ENCODE assay signal across 8 cellular contexts in genomic region chr3:177928156-177928555, GRCh38.
DNase-seq lines count a peak whose midpoint lies in the region; ATAC-seq and TF ChIP-seq lines count a peak whose summit lies in the region.

No MANE protein-coding gene starts in this region.

- TF ChIP-seq EP300 in transverse colon (IDR thresholded peaks at IDR 0.05; ENCODE audit: low read depth) = no peak

- no peaks in the 10 kb centered on the region for H3K27me3 ChIP-seq in BLaER1
- no peaks in the 10 kb centered on the region for H3K27me3 ChIP-seq in MG63
- no peaks in the 10 kb centered on the region for H3K27me3 ChIP-seq in transverse colon

- H3K4me3 ChIP-seq in BLaER1 = peak overlapping the region; percentile 16
- H3K4me3 ChIP-seq in MG63 = no peak overlapping the region
- H3K4me3 ChIP-seq in transverse colon = no peak overlapping the region

- no peak for TF ChIP-seq CTCF in transverse colon (IDR thresholded peaks at IDR 0.05)

- peak overlapping the region; percentile 80 for H3K4me2 ChIP-seq in BLaER1

- peaks cover 14% of the 10 kb centered on the region; the same call in 1 of the 2 replicates for H3K36me3 ChIP-seq in BLaER1
- no peaks in the 10 kb centered on the region for H3K36me3 ChIP-seq in MG63
- H3K36me3 ChIP-seq in transverse colon = no peaks in the 10 kb centered on the region

- H3K9ac ChIP-seq in BLaER1 = peak overlapping the region; percentile 62

- no peak for TF ChIP-seq POLR2A in transverse colon (IDR thresholded peaks at IDR 0.05)

- H3K4me1 ChIP-seq in BLaER1 (peaks cover 69% of the 10 kb centered on the region), transverse colon (peaks cover 0 to 13% (median 2%) of the 10 kb centered on the region in 4 donors)

- DNase-seq in dermis blood vessel endothelial cell = peak; percentile 11
- no peak for DNase-seq in MG63
- DNase-seq in NCI-H774 (lab: John Stamatoyannopoulos, UW) = no peak
- DNase-seq in transverse colon = no peak
- DNase-seq in central memory CD4-positive, alpha-beta T cell = no peak

- H4K20me1 ChIP-seq in BLaER1 = no peaks in the 10 kb centered on the region

- in situ Hi-C loops in transverse colon (cut with MboI; ENCODE audit: low pct_ligation_motif_present in 1 of 4, low pct_unique_long_range_greater_than_20kb in 1 of 4, low sequenced_read_pairs in 3 of 4) = no loop called here

- 42 to 54% methylated on average over 4 of the region's 4 CpGs for WGBS in transverse colon (ENCODE audit: low coverage in 1 of 2), 2 donors

- ATAC-seq in GM19395 (IDR thresholded peaks at IDR 0.05; ENCODE audit: unreplicated experiment) (peak; percentile 94), HG03460 (IDR thresholded peaks at IDR 0.05; ENCODE audit: unreplicated experiment) (peak; percentile 53)

- intact Hi-C loops in transverse colon (cut with DNase I; ENCODE audit: low total_unique reads) = no loop called here

- H3K27ac ChIP-seq in BLaER1 (peak overlapping the region; percentile 89), transverse colon (peak overlapping the region in 1 of 4 donors; percentile 30)

- H3K9me3 ChIP-seq in BLaER1 (peaks cover 43% of the 10 kb centered on the region), MG63 (0 out of 2 replicates have a peak, but pooled peaks cover 2% of the 10 kb centered on the region), transverse colon (no peaks in the 10 kb centered on the region)
